ENCODE assay signal across 8 cellular contexts in the genomic region with DNA sequence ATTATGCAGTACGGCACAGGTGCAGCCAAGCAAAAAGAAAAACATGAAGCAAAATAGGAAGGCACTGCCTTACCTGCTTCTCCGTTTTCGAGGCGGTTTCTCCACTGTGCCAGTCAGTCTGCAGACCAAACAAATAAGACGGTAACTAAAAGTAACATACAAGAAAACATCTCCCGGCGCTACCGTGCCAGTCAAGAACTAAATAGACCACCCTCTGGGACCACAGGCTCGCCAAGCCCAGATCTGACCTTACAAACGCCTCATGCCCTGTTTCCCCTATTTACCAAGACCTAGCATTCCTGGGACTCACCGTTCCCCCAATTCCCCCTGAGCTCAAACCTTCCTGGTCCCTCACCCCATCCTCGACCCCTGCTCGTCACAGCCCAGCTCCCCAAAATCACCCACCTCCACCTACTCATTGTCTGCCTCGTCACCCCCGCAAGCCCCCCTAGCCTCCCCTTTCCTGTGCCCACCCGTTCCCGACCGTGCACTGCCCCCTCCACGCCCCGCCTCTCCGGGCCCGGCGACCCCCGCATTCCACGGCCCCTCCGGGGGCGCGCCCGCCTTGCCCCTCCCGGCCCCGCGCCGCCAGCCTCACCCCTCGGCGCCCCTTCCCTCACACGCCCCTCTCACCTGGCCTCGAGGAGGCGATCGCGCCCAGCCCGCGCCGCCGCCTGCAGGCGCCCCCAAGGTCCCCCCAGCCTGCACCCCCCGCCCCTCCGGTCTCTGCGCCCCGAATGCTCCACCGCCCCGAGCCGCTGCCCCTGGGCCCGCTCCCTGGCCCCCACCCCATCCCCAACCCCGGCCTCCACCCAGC. TPM values are rescaled to one million over a fixed set of nuclear protein-coding genes. Genes with fewer than 3 reads are reported as not detected.
DNase-seq lines count a peak whose midpoint lies in the region; ATAC-seq, FAIRE-seq and TF ChIP-seq lines count a peak whose summit lies in the region.

No MANE protein-coding gene starts in this region.

- H3K27me3 ChIP-seq in Caco-2 (replicated peaks; ENCODE audit: control insufficient read depth, insufficient read depth, low read length) (no peaks in the 10 kb centered on the region), bronchial epithelial cell (ENCODE audit: control insufficient read depth, insufficient read depth, low read length) (no peaks in the 10 kb centered on the region)

- H3K4me3 ChIP-seq in Caco-2 (ENCODE audit: low read depth, low read length) (peak overlapping the region; percentile 92), bronchial epithelial cell (ENCODE audit: low read depth, low read length) (peak overlapping the region; percentile 66), mesodermal cell (ENCODE audit: extremely low read depth, insufficient read depth, low read length, poor library complexity, severe bottlenecking) (peak overlapping the region; percentile 52), urinary bladder (ENCODE audit: low read depth, low read length) (peak overlapping the region; percentile 98)

- WGBS in mesodermal cell (ENCODE audit: insufficient coverage in 2 of 2), 2 experiments = 9 to 34% methylated on average over 6 to 29 of the region's 54 CpGs
- 2% methylated on average over 54 of the region's 54 CpGs for WGBS in urinary bladder

- H3K9me3 ChIP-seq in Caco-2 = no peaks in the 10 kb centered on the region
- no peaks in the 10 kb centered on the region for H3K9me3 ChIP-seq in mesodermal cell (ENCODE audit: control insufficient read depth, low read length)

- peak overlapping the region; percentile 96 for H3K4me3 Mint-ChIP-seq in Caco-2 (ENCODE audit: unreplicated experiment)

- H3K9me3 Mint-ChIP-seq in Caco-2 (ENCODE audit: unreplicated experiment) = no peaks in the 10 kb centered on the region

- DNase-seq in Caco-2 (peak in 1 of 2 experiments; percentile 3), OCI-M1 (lab: John Stamatoyannopoulos, UW) (peak; percentile 32), bronchial epithelial cell (ENCODE audit: low read depth) (no peak), NCI-H1694 (lab: John Stamatoyannopoulos, UW) (no peak)

- intact Hi-C loops in Caco-2 (cut with micrococcal nuclease; ENCODE audit: unreplicated experiment) = loop anchor here (1.0 to 5.0 kb wide), 3 partner anchors 202 to 280 kb away; a partner anchor contains a TSS

- no peaks in the 10 kb centered on the region for H3K36me3 ChIP-seq in Caco-2 (ENCODE audit: control insufficient read depth, insufficient read depth, low read length)
- no peaks in the 10 kb centered on the region for H3K36me3 ChIP-seq in bronchial epithelial cell (ENCODE audit: control insufficient read depth, insufficient read depth, low read length)
- H3K36me3 ChIP-seq in mesodermal cell (ENCODE audit: control insufficient read depth, insufficient read depth, low read length) = peaks cover 16% of the 10 kb centered on the region
- H3K36me3 ChIP-seq in urinary bladder (ENCODE audit: insufficient read depth) = no peaks in the 10 kb centered on the region

- POLR2A ChIA-PET in Caco-2 (lab: Charles Lee) = interaction anchor here (1.0 kb wide), 1 partner anchor 99 kb away, joined by 3 read pairs; a partner anchor contains a TSS

- H3K27ac ChIP-seq in mesodermal cell (ENCODE audit: low read depth, low read length, severe bottlenecking) (no peak overlapping the region), urinary bladder (ENCODE audit: low read depth) (no peak overlapping the region)

- FAIRE-seq in bronchial epithelial cell (lab: Jason Lieb, UNC) = no peak

- peaks cover 25% of the 10 kb centered on the region for H3K36me3 Mint-ChIP-seq in Caco-2 (ENCODE audit: insufficient read depth, unreplicated experiment)

- peak; percentile 28 for ATAC-seq in GM21737 (IDR thresholded peaks at IDR 0.05; ENCODE audit: unreplicated experiment)
- ATAC-seq in GM18861 (IDR thresholded peaks at IDR 0.05; ENCODE audit: unreplicated experiment) = no peak

- no TSS peak for BruUV-seq in Caco-2 (replicated peaks; lab: Mats Ljungman, UMichigan)

- CTCF ChIA-PET in Caco-2 (lab: Charles Lee) = interaction anchor here (0.6 to 1.3 kb wide), 10 partner anchors 13 to 575 kb away, joined by 3 to 6 read pairs (median 4); no protein-coding TSS in a partner anchor

- no peaks in the 10 kb centered on the region for H3K27me3 Mint-ChIP-seq in Caco-2 (ENCODE audit: insufficient read depth, unreplicated experiment)

- peak in 1 of 2 experiments; percentile 12 for TF ChIP-seq CTCF in Caco-2 (IDR thresholded peaks at IDR 0.05; ENCODE audit: insufficient read depth in 1 of 2, low read depth in 1 of 2, low read length in 1 of 2, severe bottlenecking in 1 of 2, unreplicated experiment in 1 of 2)
- no peak for TF ChIP-seq CTCF in bronchial epithelial cell (IDR thresholded peaks at IDR 0.05; ENCODE audit: insufficient read depth, low read length, severe bottlenecking)

- H3K4me1 ChIP-seq in Caco-2 = no peaks in the 10 kb centered on the region
- no peaks in the 10 kb centered on the region for H3K4me1 ChIP-seq in mesodermal cell (ENCODE audit: control insufficient read depth, insufficient read depth, low read length, poor library complexity, severe bottlenecking)
- H3K4me1 ChIP-seq in urinary bladder (ENCODE audit: insufficient read depth) = no peaks in the 10 kb centered on the region

- no peaks in the 10 kb centered on the region for H3K4me1 Mint-ChIP-seq in Caco-2 (ENCODE audit: low read depth, unreplicated experiment)

- peak overlapping the region; percentile 85 for H3K27ac Mint-ChIP-seq in Caco-2 (ENCODE audit: unreplicated experiment)

RNA-seq across cellular contexts. Expression of a gene that starts 0.6 kb away (rescaled TPM):
- total RNA-seq in Caco-2 (2022) (10.1 and 13.0 TPM in 2 replicates), bronchial epithelial cell (4.7 and 7.1 TPM in 2 replicates), urinary bladder (25.1 TPM)
- polyA plus RNA-seq in mesodermal cell (2013, experiment 1 of 2) = 9.5 TPM
- polyA plus RNA-seq in mesodermal cell (2013, experiment 2 of 2) = 7.1 TPM
- 1.8 TPM for polyA plus RNA-seq in urinary bladder

RNA-seq across cellular contexts. Expression of a gene that starts 46.8 kb away (rescaled TPM):
- total RNA-seq in Caco-2 (2022) (37.4 and 41.2 TPM in 2 replicates), bronchial epithelial cell (9.0 and 10.5 TPM in 2 replicates), urinary bladder (19.9 TPM)
- 26.3 TPM for polyA plus RNA-seq in mesodermal cell (2013, experiment 1 of 2)
- 27.1 TPM for polyA plus RNA-seq in mesodermal cell (2013, experiment 2 of 2)
- polyA plus RNA-seq in urinary bladder = 20.8 TPM

RNA-seq across cellular contexts. Expression of a gene that starts 57.6 kb away (rescaled TPM):
- total RNA-seq in Caco-2 (2022) (28.1 and 28.4 TPM in 2 replicates), bronchial epithelial cell (29.1 and 41.3 TPM in 2 replicates), urinary bladder (17.5 TPM)
- 20.5 TPM for polyA plus RNA-seq in mesodermal cell (2013, experiment 1 of 2)
- 18.5 TPM for polyA plus RNA-seq in mesodermal cell (2013, experiment 2 of 2)
- polyA plus RNA-seq in urinary bladder = 24.4 TPM
